ENCODE assay signal across 1 cellular context in genomic region chr6:32013738-32014137, GRCh38. TPM values are rescaled to one million over a fixed set of nuclear protein-coding genes. Genes with fewer than 3 reads are reported as not detected.
"Had no signal": no experiment of that assay in that cellular context is flagged by ENCODE, and none has a peak within 500 bp of the region (broad histone marks: within the 10 kb centered on the region; RNA-seq: fewer than 3 reads in every experiment).

No MANE protein-coding gene starts in this region.

RNA-seq across cellular contexts. Expression of gene CYP21A2, which starts 24.5 kb away (rescaled TPM):
- total RNA-seq: bronchial epithelial cell had no signal
